1 cellular context compared by ENCODE assay signal in the genomic region with DNA sequence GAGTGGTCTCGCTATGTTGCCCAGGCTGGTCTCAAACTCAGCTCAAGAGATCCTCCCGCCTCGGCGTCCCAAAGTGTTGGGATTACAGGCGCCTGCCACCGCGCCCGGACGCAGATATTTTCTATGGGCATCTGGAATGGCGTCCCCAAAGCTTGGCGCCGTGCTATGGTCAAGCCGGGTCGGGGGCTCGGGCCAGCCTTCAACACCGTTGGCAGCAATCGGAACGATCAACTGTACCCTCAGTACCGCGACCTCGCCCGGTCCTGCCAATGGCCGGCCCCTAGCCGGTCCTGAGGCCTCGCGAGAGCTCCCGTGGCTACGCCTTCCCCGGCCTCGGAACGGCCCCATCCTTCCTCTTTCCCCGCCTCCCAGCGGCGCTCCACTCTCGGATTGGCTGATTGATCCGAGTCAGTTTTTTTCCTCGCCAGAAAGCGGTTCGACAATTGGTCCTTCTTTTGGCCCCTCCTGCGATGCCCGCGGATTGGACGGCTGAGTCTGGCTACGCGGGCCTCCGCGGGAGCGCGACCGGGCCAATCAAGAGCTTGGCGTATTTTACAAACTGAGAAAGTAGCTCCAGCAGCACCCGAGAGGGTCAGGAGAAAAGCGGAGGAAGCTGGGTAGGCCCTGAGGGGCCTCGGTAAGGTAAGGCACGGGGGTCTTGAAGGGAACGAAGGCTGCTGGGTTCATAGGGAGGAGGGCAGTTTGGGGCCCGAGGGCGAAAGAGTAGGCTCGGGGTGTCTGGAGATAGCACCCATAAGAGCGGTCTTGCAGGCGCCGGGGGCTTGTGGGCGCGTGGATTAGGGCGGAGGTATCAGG.
TF ChIP-seq lines count a peak whose summit lies in the region.

A gene with protein sequence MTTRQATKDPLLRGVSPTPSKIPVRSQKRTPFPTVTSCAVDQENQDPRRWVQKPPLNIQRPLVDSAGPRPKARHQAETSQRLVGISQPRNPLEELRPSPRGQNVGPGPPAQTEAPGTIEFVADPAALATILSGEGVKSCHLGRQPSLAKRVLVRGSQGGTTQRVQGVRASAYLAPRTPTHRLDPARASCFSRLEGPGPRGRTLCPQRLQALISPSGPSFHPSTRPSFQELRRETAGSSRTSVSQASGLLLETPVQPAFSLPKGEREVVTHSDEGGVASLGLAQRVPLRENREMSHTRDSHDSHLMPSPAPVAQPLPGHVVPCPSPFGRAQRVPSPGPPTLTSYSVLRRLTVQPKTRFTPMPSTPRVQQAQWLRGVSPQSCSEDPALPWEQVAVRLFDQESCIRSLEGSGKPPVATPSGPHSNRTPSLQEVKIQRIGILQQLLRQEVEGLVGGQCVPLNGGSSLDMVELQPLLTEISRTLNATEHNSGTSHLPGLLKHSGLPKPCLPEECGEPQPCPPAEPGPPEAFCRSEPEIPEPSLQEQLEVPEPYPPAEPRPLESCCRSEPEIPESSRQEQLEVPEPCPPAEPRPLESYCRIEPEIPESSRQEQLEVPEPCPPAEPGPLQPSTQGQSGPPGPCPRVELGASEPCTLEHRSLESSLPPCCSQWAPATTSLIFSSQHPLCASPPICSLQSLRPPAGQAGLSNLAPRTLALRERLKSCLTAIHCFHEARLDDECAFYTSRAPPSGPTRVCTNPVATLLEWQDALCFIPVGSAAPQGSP (plus strand): TSS at position 548 of the 816 bp plus-strand sequence. CDS start 354 bp downstream, outside the sequence.

TF ChIP-seq in GM12878, 131 proteins besides CTCF, POLR2A, EP300 and RAD21 (continued from another document and continues in another):
- TF ChIP-seq, protein P1, sequence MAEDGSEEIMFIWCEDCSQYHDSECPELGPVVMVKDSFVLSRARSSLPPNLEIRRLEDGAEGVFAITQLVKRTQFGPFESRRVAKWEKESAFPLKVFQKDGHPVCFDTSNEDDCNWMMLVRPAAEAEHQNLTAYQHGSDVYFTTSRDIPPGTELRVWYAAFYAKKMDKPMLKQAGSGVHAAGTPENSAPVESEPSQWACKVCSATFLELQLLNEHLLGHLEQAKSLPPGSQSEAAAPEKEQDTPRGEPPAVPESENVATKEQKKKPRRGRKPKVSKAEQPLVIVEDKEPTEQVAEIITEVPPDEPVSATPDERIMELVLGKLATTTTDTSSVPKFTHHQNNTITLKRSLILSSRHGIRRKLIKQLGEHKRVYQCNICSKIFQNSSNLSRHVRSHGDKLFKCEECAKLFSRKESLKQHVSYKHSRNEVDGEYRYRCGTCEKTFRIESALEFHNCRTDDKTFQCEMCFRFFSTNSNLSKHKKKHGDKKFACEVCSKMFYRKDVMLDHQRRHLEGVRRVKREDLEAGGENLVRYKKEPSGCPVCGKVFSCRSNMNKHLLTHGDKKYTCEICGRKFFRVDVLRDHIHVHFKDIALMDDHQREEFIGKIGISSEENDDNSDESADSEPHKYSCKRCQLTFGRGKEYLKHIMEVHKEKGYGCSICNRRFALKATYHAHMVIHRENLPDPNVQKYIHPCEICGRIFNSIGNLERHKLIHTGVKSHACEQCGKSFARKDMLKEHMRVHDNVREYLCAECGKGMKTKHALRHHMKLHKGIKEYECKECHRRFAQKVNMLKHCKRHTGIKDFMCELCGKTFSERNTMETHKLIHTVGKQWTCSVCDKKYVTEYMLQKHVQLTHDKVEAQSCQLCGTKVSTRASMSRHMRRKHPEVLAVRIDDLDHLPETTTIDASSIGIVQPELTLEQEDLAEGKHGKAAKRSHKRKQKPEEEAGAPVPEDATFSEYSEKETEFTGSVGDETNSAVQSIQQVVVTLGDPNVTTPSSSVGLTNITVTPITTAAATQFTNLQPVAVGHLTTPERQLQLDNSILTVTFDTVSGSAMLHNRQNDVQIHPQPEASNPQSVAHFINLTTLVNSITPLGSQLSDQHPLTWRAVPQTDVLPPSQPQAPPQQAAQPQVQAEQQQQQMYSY (CRISPR knock-in tag; IDR thresholded peaks at IDR 0.05) = no peak
- TF ChIP-seq, protein P2, sequence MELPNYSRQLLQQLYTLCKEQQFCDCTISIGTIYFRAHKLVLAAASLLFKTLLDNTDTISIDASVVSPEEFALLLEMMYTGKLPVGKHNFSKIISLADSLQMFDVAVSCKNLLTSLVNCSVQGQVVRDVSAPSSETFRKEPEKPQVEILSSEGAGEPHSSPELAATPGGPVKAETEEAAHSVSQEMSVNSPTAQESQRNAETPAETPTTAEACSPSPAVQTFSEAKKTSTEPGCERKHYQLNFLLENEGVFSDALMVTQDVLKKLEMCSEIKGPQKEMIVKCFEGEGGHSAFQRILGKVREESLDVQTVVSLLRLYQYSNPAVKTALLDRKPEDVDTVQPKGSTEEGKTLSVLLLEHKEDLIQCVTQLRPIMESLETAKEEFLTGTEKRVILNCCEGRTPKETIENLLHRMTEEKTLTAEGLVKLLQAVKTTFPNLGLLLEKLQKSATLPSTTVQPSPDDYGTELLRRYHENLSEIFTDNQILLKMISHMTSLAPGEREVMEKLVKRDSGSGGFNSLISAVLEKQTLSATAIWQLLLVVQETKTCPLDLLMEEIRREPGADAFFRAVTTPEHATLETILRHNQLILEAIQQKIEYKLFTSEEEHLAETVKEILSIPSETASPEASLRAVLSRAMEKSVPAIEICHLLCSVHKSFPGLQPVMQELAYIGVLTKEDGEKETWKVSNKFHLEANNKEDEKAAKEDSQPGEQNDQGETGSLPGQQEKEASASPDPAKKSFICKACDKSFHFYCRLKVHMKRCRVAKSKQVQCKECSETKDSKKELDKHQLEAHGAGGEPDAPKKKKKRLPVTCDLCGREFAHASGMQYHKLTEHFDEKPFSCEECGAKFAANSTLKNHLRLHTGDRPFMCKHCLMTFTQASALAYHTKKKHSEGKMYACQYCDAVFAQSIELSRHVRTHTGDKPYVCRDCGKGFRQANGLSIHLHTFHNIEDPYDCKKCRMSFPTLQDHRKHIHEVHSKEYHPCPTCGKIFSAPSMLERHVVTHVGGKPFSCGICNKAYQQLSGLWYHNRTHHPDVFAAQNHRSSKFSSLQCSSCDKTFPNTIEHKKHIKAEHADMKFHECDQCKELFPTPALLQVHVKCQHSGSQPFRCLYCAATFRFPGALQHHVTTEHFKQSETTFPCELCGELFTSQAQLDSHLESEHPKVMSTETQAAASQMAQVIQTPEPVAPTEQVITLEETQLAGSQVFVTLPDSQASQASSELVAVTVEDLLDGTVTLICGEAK (IDR thresholded peaks at IDR 0.05; ENCODE audit: borderline replicate concordance) = no peak; the same call in 1 of the 2 replicates
- TF ChIP-seq, protein P3, sequence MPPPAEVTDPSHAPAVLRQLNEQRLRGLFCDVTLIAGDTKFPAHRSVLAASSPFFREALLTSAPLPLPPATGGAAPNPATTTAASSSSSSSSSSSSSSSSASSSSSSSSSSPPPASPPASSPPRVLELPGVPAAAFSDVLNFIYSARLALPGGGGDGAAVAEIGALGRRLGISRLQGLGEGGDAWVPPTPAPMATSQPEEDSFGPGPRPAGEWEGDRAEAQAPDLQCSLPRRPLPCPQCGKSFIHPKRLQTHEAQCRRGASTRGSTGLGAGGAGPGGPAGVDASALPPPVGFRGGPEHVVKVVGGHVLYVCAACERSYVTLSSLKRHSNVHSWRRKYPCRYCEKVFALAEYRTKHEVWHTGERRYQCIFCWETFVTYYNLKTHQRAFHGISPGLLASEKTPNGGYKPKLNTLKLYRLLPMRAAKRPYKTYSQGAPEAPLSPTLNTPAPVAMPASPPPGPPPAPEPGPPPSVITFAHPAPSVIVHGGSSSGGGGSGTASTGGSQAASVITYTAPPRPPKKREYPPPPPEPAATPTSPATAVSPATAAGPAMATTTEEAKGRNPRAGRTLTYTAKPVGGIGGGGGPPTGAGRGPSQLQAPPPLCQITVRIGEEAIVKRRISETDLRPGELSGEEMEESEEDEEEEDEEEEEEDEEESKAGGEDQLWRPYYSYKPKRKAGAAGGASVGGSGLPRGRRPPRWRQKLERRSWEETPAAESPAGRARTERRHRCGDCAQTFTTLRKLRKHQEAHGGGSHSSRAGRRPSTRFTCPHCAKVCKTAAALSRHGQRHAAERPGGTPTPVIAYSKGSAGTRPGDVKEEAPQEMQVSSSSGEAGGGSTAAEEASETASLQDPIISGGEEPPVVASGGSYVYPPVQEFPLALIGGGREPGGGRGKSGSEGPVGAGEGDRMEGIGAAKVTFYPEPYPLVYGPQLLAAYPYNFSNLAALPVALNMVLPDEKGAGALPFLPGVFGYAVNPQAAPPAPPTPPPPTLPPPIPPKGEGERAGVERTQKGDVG (CRISPR knock-in tag; IDR thresholded peaks at IDR 0.05) = no peak
- TF ChIP-seq NFYA (IDR thresholded peaks at IDR 0.05; ENCODE audit: borderline replicate concordance, low read depth, low read length) (peak; percentile 45), ESRRA (IDR thresholded peaks at IDR 0.05; ENCODE audit: low read length) (no peak), SRF (IDR thresholded peaks at IDR 0.05; ENCODE audit: low read depth in 2 of 2, low read length in 2 of 2) (no peak), JUNB (IDR thresholded peaks at IDR 0.05) (no peak), CHD1 (IDR thresholded peaks at IDR 0.05; ENCODE audit: low read depth, low read length) (peak; percentile 47; the same call in 1 of the 2 replicates), ZNF274 (IDR thresholded peaks at IDR 0.05; ENCODE audit: insufficient read depth, insufficient read length) (no peak), CEBPB (IDR thresholded peaks at IDR 0.05; ENCODE audit: borderline replicate concordance in 1 of 2, low read depth in 2 of 2, low read length in 2 of 2) (no peak), SUZ12 (IDR thresholded peaks at IDR 0.05; ENCODE audit: unreplicated experiment) (no peak), TCF12 (IDR thresholded peaks at IDR 0.05; ENCODE audit: low read depth, low read length) (0 out of 2 replicates have a peak, but pooled peaks have one; percentile 14), FOXM1 (IDR thresholded peaks at IDR 0.05; ENCODE audit: low read depth, low read length) (peak; percentile 95), LARP7 (IDR thresholded peaks at IDR 0.05) (no peak), EGR1 (IDR thresholded peaks at IDR 0.05; ENCODE audit: borderline replicate concordance in 1 of 2, low read depth in 2 of 2, low read length in 2 of 2) (no peak), NR2C1 (IDR thresholded peaks at IDR 0.05) (no peak), SMAD1 (IDR thresholded peaks at IDR 0.05; ENCODE audit: low read depth, partially characterized antibody) (no peak), RB1 (IDR thresholded peaks at IDR 0.05; ENCODE audit: borderline replicate concordance) (no peak), NBN (IDR thresholded peaks at IDR 0.05) (peak; percentile 15; the same call in 1 of the 2 replicates)
- TF ChIP-seq, protein P4, sequence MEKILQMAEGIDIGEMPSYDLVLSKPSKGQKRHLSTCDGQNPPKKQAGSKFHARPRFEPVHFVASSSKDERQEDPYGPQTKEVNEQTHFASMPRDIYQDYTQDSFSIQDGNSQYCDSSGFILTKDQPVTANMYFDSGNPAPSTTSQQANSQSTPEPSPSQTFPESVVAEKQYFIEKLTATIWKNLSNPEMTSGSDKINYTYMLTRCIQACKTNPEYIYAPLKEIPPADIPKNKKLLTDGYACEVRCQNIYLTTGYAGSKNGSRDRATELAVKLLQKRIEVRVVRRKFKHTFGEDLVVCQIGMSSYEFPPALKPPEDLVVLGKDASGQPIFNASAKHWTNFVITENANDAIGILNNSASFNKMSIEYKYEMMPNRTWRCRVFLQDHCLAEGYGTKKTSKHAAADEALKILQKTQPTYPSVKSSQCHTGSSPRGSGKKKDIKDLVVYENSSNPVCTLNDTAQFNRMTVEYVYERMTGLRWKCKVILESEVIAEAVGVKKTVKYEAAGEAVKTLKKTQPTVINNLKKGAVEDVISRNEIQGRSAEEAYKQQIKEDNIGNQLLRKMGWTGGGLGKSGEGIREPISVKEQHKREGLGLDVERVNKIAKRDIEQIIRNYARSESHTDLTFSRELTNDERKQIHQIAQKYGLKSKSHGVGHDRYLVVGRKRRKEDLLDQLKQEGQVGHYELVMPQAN (conservative IDR thresholded peaks at IDR 0.05) = peak; percentile 100
- TF ChIP-seq, protein P5, sequence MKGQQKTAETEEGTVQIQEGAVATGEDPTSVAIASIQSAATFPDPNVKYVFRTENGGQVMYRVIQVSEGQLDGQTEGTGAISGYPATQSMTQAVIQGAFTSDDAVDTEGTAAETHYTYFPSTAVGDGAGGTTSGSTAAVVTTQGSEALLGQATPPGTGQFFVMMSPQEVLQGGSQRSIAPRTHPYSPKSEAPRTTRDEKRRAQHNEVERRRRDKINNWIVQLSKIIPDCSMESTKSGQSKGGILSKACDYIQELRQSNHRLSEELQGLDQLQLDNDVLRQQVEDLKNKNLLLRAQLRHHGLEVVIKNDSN (IDR thresholded peaks at IDR 0.05; ENCODE audit: borderline replicate concordance, extremely low read length, insufficient read depth, low read depth, low read length) = no peak
- TF ChIP-seq, protein P6, sequence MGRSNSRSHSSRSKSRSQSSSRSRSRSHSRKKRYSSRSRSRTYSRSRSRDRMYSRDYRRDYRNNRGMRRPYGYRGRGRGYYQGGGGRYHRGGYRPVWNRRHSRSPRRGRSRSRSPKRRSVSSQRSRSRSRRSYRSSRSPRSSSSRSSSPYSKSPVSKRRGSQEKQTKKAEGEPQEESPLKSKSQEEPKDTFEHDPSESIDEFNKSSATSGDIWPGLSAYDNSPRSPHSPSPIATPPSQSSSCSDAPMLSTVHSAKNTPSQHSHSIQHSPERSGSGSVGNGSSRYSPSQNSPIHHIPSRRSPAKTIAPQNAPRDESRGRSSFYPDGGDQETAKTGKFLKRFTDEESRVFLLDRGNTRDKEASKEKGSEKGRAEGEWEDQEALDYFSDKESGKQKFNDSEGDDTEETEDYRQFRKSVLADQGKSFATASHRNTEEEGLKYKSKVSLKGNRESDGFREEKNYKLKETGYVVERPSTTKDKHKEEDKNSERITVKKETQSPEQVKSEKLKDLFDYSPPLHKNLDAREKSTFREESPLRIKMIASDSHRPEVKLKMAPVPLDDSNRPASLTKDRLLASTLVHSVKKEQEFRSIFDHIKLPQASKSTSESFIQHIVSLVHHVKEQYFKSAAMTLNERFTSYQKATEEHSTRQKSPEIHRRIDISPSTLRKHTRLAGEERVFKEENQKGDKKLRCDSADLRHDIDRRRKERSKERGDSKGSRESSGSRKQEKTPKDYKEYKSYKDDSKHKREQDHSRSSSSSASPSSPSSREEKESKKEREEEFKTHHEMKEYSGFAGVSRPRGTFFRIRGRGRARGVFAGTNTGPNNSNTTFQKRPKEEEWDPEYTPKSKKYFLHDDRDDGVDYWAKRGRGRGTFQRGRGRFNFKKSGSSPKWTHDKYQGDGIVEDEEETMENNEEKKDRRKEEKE (IDR thresholded peaks at IDR 0.05) = no peak
- TF ChIP-seq, protein P7, sequence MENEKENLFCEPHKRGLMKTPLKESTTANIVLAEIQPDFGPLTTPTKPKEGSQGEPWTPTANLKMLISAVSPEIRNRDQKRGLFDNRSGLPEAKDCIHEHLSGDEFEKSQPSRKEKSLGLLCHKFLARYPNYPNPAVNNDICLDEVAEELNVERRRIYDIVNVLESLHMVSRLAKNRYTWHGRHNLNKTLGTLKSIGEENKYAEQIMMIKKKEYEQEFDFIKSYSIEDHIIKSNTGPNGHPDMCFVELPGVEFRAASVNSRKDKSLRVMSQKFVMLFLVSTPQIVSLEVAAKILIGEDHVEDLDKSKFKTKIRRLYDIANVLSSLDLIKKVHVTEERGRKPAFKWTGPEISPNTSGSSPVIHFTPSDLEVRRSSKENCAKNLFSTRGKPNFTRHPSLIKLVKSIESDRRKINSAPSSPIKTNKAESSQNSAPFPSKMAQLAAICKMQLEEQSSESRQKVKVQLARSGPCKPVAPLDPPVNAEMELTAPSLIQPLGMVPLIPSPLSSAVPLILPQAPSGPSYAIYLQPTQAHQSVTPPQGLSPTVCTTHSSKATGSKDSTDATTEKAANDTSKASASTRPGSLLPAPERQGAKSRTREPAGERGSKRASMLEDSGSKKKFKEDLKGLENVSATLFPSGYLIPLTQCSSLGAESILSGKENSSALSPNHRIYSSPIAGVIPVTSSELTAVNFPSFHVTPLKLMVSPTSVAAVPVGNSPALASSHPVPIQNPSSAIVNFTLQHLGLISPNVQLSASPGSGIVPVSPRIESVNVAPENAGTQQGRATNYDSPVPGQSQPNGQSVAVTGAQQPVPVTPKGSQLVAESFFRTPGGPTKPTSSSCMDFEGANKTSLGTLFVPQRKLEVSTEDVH (IDR thresholded peaks at IDR 0.05; ENCODE audit: low read depth, partially characterized antibody) = no peak
